Comparison of ENCODE assay signal across 1 cellular context in genomic region chr18:22463076-22463475, GRCh38.
TF ChIP-seq lines count a peak whose summit lies in the region.

No MANE protein-coding gene starts in this region.

TF ChIP-seq in IMR-90, 13 proteins besides CTCF, POLR2A, EP300 and RAD21:
- TF ChIP-seq FOS (IDR thresholded peaks at IDR 0.05; ENCODE audit: low read depth, low read length), result no peak
TF ChIP-seq in IMR-90: peak in this region for 0.
